29 cellular contexts compared by ENCODE assay signal in the genomic region with DNA sequence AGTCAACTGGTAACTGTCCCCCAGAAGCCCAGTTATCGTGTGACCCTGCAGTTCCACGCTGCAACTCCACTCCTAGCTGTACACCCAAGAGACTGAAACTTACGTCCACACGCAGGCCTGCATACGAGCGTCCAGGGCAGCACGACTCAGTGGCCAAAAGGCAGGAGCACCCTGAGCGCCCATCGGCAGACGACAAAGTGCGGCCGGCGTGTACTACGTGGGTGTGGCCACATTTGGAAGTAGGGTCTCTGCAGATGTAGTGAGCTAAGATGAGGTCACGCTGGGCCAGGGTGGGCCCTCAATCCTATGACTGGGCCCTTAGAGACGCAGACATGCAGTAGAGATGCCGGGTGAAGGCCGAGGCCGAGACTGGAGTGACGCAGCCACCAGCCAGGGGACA. TPM values are rescaled to one million over a fixed set of nuclear protein-coding genes. Genes with fewer than 3 reads are reported as not detected.
A peak's percentile ranks its signal among the peaks of the same experiment; 100 is the strongest.
DNase-seq lines count a peak whose midpoint lies in the region; ATAC-seq, FAIRE-seq and TF ChIP-seq lines count a peak whose summit lies in the region.
"Had no signal": no experiment of that assay in that cellular context is flagged by ENCODE, and none has a peak within 500 bp of the region (broad histone marks: within the 10 kb centered on the region; RNA-seq: fewer than 3 reads in every experiment).

No MANE protein-coding gene starts in this region.

- H4K91ac ChIP-seq in neuronal stem cell (ENCODE audit: low read depth, low read length, poor library complexity) = no peak overlapping the region

- no peak overlapping the region for H2BK5ac ChIP-seq in neuronal stem cell (ENCODE audit: low read length)

- no peak overlapping the region for H3K4me3 ChIP-seq in neuronal stem cell (ENCODE audit: low read length in 2 of 2)
- H3K4me3 ChIP-seq: A549; BLaER1 treated with 17β-estradiol and CSF1 and Interleukin-3, amounts not matched to agents 10 nM and 100 nM had no signal

- H3K4ac ChIP-seq in neuronal stem cell (ENCODE audit: low read length) = no peak overlapping the region

- H2BK15ac ChIP-seq in neuronal stem cell (ENCODE audit: low read length) = no peak overlapping the region

- POLR2A ChIA-PET in activated CD4-positive, alpha-beta T cell treated with anti-CD3 and anti-CD28 coated beads, Interleukin-2, amount 10 ng/mL, durations not matched to agents 7 days and 5 days (lab: Charles Lee) = no interaction called here

- no peak overlapping the region for H3K27ac Mint-ChIP-seq in endothelial cell (ENCODE audit: unreplicated experiment)
- peak overlapping the region; percentile 27 for H3K27ac Mint-ChIP-seq in neural crest cell (ENCODE audit: unreplicated experiment)
- H3K27ac Mint-ChIP-seq in activated CD4-positive, alpha-beta T cell treated with anti-CD3 and anti-CD28 coated beads, Interleukin-2, amount 10 ng/mL, durations not matched to agents 7 days and 5 days = no peak overlapping the region
- H3K27ac Mint-ChIP-seq: B cell; CD4-positive, alpha-beta T cell; CD8-positive, alpha-beta T cell had no signal

- H2AK5ac ChIP-seq in neuronal stem cell (ENCODE audit: low read depth, low read length) = peak overlapping the region; percentile 18

- no peak overlapping the region for H2BK120ac ChIP-seq in neuronal stem cell (ENCODE audit: low read depth, low read length)

- no peak overlapping the region for H2BK12ac ChIP-seq in neuronal stem cell (ENCODE audit: low read length)

- peaks cover 6% of the 10 kb centered on the region for H3K79me1 ChIP-seq in neuronal stem cell (ENCODE audit: low read depth, low read length)

- H3K9me3 Mint-ChIP-seq in endothelial cell (ENCODE audit: unreplicated experiment) (no peaks in the 10 kb centered on the region), neural crest cell (no peaks in the 10 kb centered on the region)
- H3K9me3 Mint-ChIP-seq in activated CD4-positive, alpha-beta T cell treated with anti-CD3 and anti-CD28 coated beads, Interleukin-2, amount 10 ng/mL, durations not matched to agents 7 days and 5 days = no peaks in the 10 kb centered on the region
- H3K9me3 Mint-ChIP-seq: CD4-positive, alpha-beta T cell; CD8-positive, alpha-beta T cell had no signal

- no peak overlapping the region for H3K4me2 ChIP-seq in neuronal stem cell (ENCODE audit: insufficient read depth, low read length, poor library complexity, severe bottlenecking)
- H3K4me2 ChIP-seq: A549 had no signal

- no peaks in the 10 kb centered on the region for H3K4me1 ChIP-seq in neuronal stem cell (ENCODE audit: control insufficient read depth in 2 of 2, insufficient read depth in 1 of 2, low read depth in 1 of 2, low read length in 2 of 2)
- H3K4me1 ChIP-seq: A549 had no signal

- H3K4me1 Mint-ChIP-seq in endothelial cell (ENCODE audit: unreplicated experiment) = no peaks in the 10 kb centered on the region
- no peaks in the 10 kb centered on the region for H3K4me1 Mint-ChIP-seq in neural crest cell
- H3K4me1 Mint-ChIP-seq in activated CD4-positive, alpha-beta T cell treated with anti-CD3 and anti-CD28 coated beads, Interleukin-2, amount 10 ng/mL, durations not matched to agents 7 days and 5 days = no peaks in the 10 kb centered on the region
- H3K4me1 Mint-ChIP-seq: B cell had no signal

- peak; percentile 19 for ATAC-seq in Right ventricle myocardium superior (ENCODE audit: poor library complexity)
- ATAC-seq in left cardiac atrium = no peak
- ATAC-seq: A549; CD8-positive, alpha-beta T cell had no signal

- H4K8ac ChIP-seq in neuronal stem cell (ENCODE audit: low read depth, low read length) = peak overlapping the region; percentile 65

- H3K9me3 ChIP-seq in neuronal stem cell (replicated peaks in 1 of 2; ENCODE audit: control insufficient read depth in 2 of 2, insufficient read depth in 1 of 2, low read depth in 1 of 2, low read length in 2 of 2) = no peaks in the 10 kb centered on the region
- H3K9me3 ChIP-seq: A549; BLaER1 treated with 17β-estradiol and CSF1 and Interleukin-3, amounts not matched to agents 10 nM and 100 nM had no signal

- DNase-seq in Right ventricle myocardium superior (no peak), left cardiac atrium (no peak), endothelial cell (ENCODE audit: low spot score) (no peak), neural crest cell (ENCODE audit: low read depth, low spot score) (no peak), neuronal stem cell (ENCODE audit: low spot score) (no peak), NCI-H748 treated with DMSO at 0.1 percent for 48 hours (lab: John Stamatoyannopoulos, UW) (no peak), RCC 7860 (ENCODE audit: low spot score) (no peak)
- no peak for DNase-seq in activated CD4-positive, alpha-beta T cell treated with anti-CD3 and anti-CD28 coated beads, Interleukin-2, amount 10 ng/mL, durations not matched to agents 7 days and 5 days
- DNase-seq: AML-193; CD4-positive, alpha-beta T cell; CD8-positive, alpha-beta T cell; DMS 273 treated with DMSO at 0.1 percent for 48 hours; DMS153; DMS53; DMS79; DND-41; EL; GDM1 had no signal

- no peak overlapping the region for H2AFZ ChIP-seq in neuronal stem cell (ENCODE audit: low read length)

- H3K18ac ChIP-seq in neuronal stem cell (ENCODE audit: low read length) = no peak overlapping the region

- peak overlapping the region; percentile 68 for H3K4me3 Mint-ChIP-seq in endothelial cell (ENCODE audit: unreplicated experiment)
- H3K4me3 Mint-ChIP-seq in neural crest cell = no peak overlapping the region
- H3K4me3 Mint-ChIP-seq in activated CD4-positive, alpha-beta T cell treated with anti-CD3 and anti-CD28 coated beads, Interleukin-2, amount 10 ng/mL, durations not matched to agents 7 days and 5 days = no peak overlapping the region
- H3K4me3 Mint-ChIP-seq: B cell; CD4-positive, alpha-beta T cell; CD8-positive, alpha-beta T cell had no signal

- peaks cover 0 to 6% of the 10 kb centered on the region in 2 donors for H3K36me3 ChIP-seq in neuronal stem cell (replicated peaks in 1 of 2; ENCODE audit: control insufficient read depth in 2 of 2, insufficient read depth in 2 of 2, low read length in 2 of 2)

- intact Hi-C loops in Right ventricle myocardium superior (cut with DNase I) = no loop called here
- intact Hi-C loops in left cardiac atrium (cut with DNase I) = no loop called here

- peaks cover 9% of the 10 kb centered on the region for H3K36me3 Mint-ChIP-seq in endothelial cell (ENCODE audit: low read depth, unreplicated experiment)
- H3K36me3 Mint-ChIP-seq in neural crest cell (ENCODE audit: low read depth) = no peaks in the 10 kb centered on the region
- no peaks in the 10 kb centered on the region for H3K36me3 Mint-ChIP-seq in activated CD4-positive, alpha-beta T cell treated with anti-CD3 and anti-CD28 coated beads, Interleukin-2, amount 10 ng/mL, durations not matched to agents 7 days and 5 days (ENCODE audit: low read depth)

- FAIRE-seq in RCC 7860 (lab: Jason Lieb, UNC) = no peak
- FAIRE-seq: A549, GM12891, GM19239 had no signal

- no CpG with 5 or more reads among the region's 20 CpGs for WGBS in neuronal stem cell (ENCODE audit: extremely low coverage in 2 of 2, insufficient read length in 2 of 2, insufficient replicate concordance in 1 of 2), 2 donors

- H3K27ac ChIP-seq in neuronal stem cell (replicated peaks; ENCODE audit: low read length) = no peak overlapping the region
- H3K27ac ChIP-seq: 22Rv1, A549, C4-2B had no signal

- H3K27me3 Mint-ChIP-seq in endothelial cell (ENCODE audit: unreplicated experiment) = peaks cover 6% of the 10 kb centered on the region
- H3K27me3 Mint-ChIP-seq in neural crest cell (ENCODE audit: low read depth) = no peaks in the 10 kb centered on the region
- H3K27me3 Mint-ChIP-seq in activated CD4-positive, alpha-beta T cell treated with anti-CD3 and anti-CD28 coated beads, Interleukin-2, amount 10 ng/mL, durations not matched to agents 7 days and 5 days = no peaks in the 10 kb centered on the region
- H3K27me3 Mint-ChIP-seq: B cell; CD4-positive, alpha-beta T cell had no signal

- H3K14ac ChIP-seq in neuronal stem cell (ENCODE audit: low read length) = peak overlapping the region; percentile 71

- no peak overlapping the region for H3K9ac ChIP-seq in neuronal stem cell (ENCODE audit: low read depth, low read length, poor library complexity)

- TF ChIP-seq CTCF in endothelial cell (IDR thresholded peaks at IDR 0.05; ENCODE audit: unreplicated experiment) (no peak), neural crest cell (conservative IDR thresholded peaks at IDR 0.05) (no peak)

- H3K27me3 ChIP-seq in neuronal stem cell (ENCODE audit: control insufficient read depth in 3 of 3, insufficient read depth in 3 of 3, low read depth in 1 of 3, low read length in 3 of 3) = no peaks in the 10 kb centered on the region
- H3K27me3 ChIP-seq: BLaER1 treated with 17β-estradiol and CSF1 and Interleukin-3, amounts not matched to agents 10 nM and 100 nM had no signal

- CTCF ChIA-PET in activated CD4-positive, alpha-beta T cell treated with anti-CD3 and anti-CD28 coated beads, Interleukin-2, amount 10 ng/mL, durations not matched to agents 7 days and 5 days (lab: Charles Lee) = no interaction called here

- no peak overlapping the region for H3K23ac ChIP-seq in neuronal stem cell (ENCODE audit: low read depth, low read length, poor library complexity)

RNA-seq across cellular contexts. Expression of gene GALNS, which starts 13.5 kb away (rescaled TPM):
- total RNA-seq in Right ventricle myocardium superior = 15.9 TPM
- total RNA-seq in left cardiac atrium = 10 to 100 TPM; 17.1 to 19.0 TPM
- total RNA-seq in endothelial cell (ENCODE audit: unreplicated experiment) = 24.7 TPM
- total RNA-seq in neural crest cell = 19.7 and 20.1 TPM in 2 replicates
- 9.6 TPM for polyA plus RNA-seq in neuronal stem cell (2013, experiment 1 of 2)
- polyA plus RNA-seq in neuronal stem cell (2013, experiment 2 of 2) = 9.1 TPM
- 10 to 100 TPM; 29.4 to 35.7 TPM for total RNA-seq in activated CD4-positive, alpha-beta T cell treated with anti-CD3 and anti-CD28 coated beads, Interleukin-2, amount 10 ng/mL, durations not matched to agents 7 days and 5 days

RNA-seq across cellular contexts. Expression of gene TRAPPC2L, which starts 13.7 kb away (rescaled TPM):
- total RNA-seq in Right ventricle myocardium superior = 53.0 TPM
- total RNA-seq in left cardiac atrium = 10 to 100 TPM; 46.0 to 54.3 TPM
- 65.3 TPM for total RNA-seq in endothelial cell (ENCODE audit: unreplicated experiment)
- 89.8 and 95.1 TPM in 2 replicates for total RNA-seq in neural crest cell
- 57.0 TPM for polyA plus RNA-seq in neuronal stem cell (2013, experiment 1 of 2)
- 58.2 TPM for polyA plus RNA-seq in neuronal stem cell (2013, experiment 2 of 2)
- total RNA-seq in activated CD4-positive, alpha-beta T cell treated with anti-CD3 and anti-CD28 coated beads, Interleukin-2, amount 10 ng/mL, durations not matched to agents 7 days and 5 days = 10 to 100 TPM; 47.7 to 55.7 TPM

RNA-seq across cellular contexts. Expression of gene PABPN1L, which starts 23.2 kb away (rescaled TPM):
- not detected for total RNA-seq in Right ventricle myocardium superior
- total RNA-seq in left cardiac atrium = not detected
- not detected for total RNA-seq in endothelial cell (ENCODE audit: unreplicated experiment)
- total RNA-seq in neural crest cell = not detected in 2 replicates
- polyA plus RNA-seq in neuronal stem cell (2013, experiment 1 of 2) = not detected
- not detected for polyA plus RNA-seq in neuronal stem cell (2013, experiment 2 of 2)
- not detected for total RNA-seq in activated CD4-positive, alpha-beta T cell treated with anti-CD3 and anti-CD28 coated beads, Interleukin-2, amount 10 ng/mL, durations not matched to agents 7 days and 5 days
- total RNA-seq: A172; CD4-positive, alpha-beta T cell; CD8-positive, alpha-beta T cell; Daoy; G401 had no signal
- polyA plus RNA-seq: A549, BJ had no signal

RNA-seq across cellular contexts. Expression of gene APRT, which starts 31.5 kb away (rescaled TPM):
- total RNA-seq in Right ventricle myocardium superior (40.4 TPM), left cardiac atrium (10 to 100 TPM; 63.8 to 64.2 TPM), endothelial cell (ENCODE audit: unreplicated experiment) (80.7 TPM), neural crest cell (114 and 116 TPM in 2 replicates)
- 146 TPM for polyA plus RNA-seq in neuronal stem cell (2013, experiment 1 of 2)
- 150 TPM for polyA plus RNA-seq in neuronal stem cell (2013, experiment 2 of 2)
- total RNA-seq in activated CD4-positive, alpha-beta T cell treated with anti-CD3 and anti-CD28 coated beads, Interleukin-2, amount 10 ng/mL, durations not matched to agents 7 days and 5 days = 100 to 1,000 TPM in 1 of 2 experiments, 10 to 100 TPM in 1; 86.2 to 112 TPM

RNA-seq across cellular contexts. Expression of gene CDT1, which starts 39.7 kb away (rescaled TPM):
- total RNA-seq in Right ventricle myocardium superior (1.00 TPM), left cardiac atrium (1 to 10 TPM; 1.0 to 2.3 TPM), endothelial cell (ENCODE audit: unreplicated experiment) (16.2 TPM), neural crest cell (79.6 and 79.9 TPM in 2 replicates)
- polyA plus RNA-seq in neuronal stem cell (2013, experiment 1 of 2) = 40.6 TPM
- polyA plus RNA-seq in neuronal stem cell (2013, experiment 2 of 2) = 40.0 TPM
- 100 to 1,000 TPM; 113 to 119 TPM for total RNA-seq in activated CD4-positive, alpha-beta T cell treated with anti-CD3 and anti-CD28 coated beads, Interleukin-2, amount 10 ng/mL, durations not matched to agents 7 days and 5 days
